18 cellular contexts compared by ENCODE assay signal in genomic region chr11:14582835-14583234, GRCh38.
A peak's percentile ranks its signal among the peaks of the same experiment; 100 is the strongest.
DNase-seq lines count a peak whose midpoint lies in the region; ATAC-seq and TF ChIP-seq lines count a peak whose summit lies in the region.
"Had no signal": no experiment of that assay in that cellular context is flagged by ENCODE, and none has a peak within 500 bp of the region (broad histone marks: within the 10 kb centered on the region; RNA-seq: fewer than 3 reads in every experiment).

No MANE protein-coding gene starts in this region.

- DNase-seq in CD4-positive, alpha-beta memory T cell: no peak
- DNase-seq in T-helper 17 cell: no peak
- DNase-seq in Right ventricle myocardium superior: no peak
- DNase-seq in naive thymus-derived CD4-positive, alpha-beta T cell: no peak
- DNase-seq in ACHN: no peak
- no peak for DNase-seq in activated CD4-positive, alpha-beta memory T cell treated with anti-CD3 and anti-CD28 coated beads for 36 hours
- no peak for DNase-seq in WERI-Rb-1
- DNase-seq: activated CD4-positive, alpha-beta T cell treated with anti-CD3 and anti-CD28 coated beads for 1 hour; activated effector memory CD4-positive, alpha-beta T cell treated with anti-CD3 and anti-CD28 coated beads, Interleukin-2, amount 50 U/mL, for 16 hours; COR-L47; effector memory CD4-positive, alpha-beta T cell; MM.1S; NCI-H187; NCI-H2227 treated with DMSO at 0.1 percent for 48 hours; T-helper 9 cell had no signal

- ATAC-seq in T-helper 17 cell (no peak), Right ventricle myocardium superior (ENCODE audit: poor library complexity) (peak; percentile 48), HG02870 (IDR thresholded peaks at IDR 0.05; ENCODE audit: unreplicated experiment) (no peak)
- ATAC-seq in naive thymus-derived CD4-positive, alpha-beta T cell: no peak

- peaks cover 21 to 30% of the 10 kb centered on the region in 2 donors for H3K36me3 Mint-ChIP-seq in CD4-positive, alpha-beta memory T cell
- H3K36me3 Mint-ChIP-seq in T-helper 17 cell (ENCODE audit: low read depth): peaks cover 5% of the 10 kb centered on the region
- peaks cover 18 to 65% (median 29%) of the 10 kb centered on the region in 5 donors for H3K36me3 Mint-ChIP-seq in naive thymus-derived CD4-positive, alpha-beta T cell
- H3K36me3 Mint-ChIP-seq in activated CD4-positive, alpha-beta memory T cell treated with anti-CD3 and anti-CD28 coated beads for 36 hours: peaks cover 27% of the 10 kb centered on the region

- in situ Hi-C loops in ACHN (cut with HindIII; ENCODE audit: low pct_ligation_motif_present, low pct_unique_long_range_greater_than_20kb, low sequenced_read_pairs): no loop called here

- peaks cover 33% of the 10 kb centered on the region for H3K4me1 ChIP-seq in CD4-positive, alpha-beta memory T cell (ENCODE audit: insufficient read depth, low read length)
- peaks cover 30 to 31% of the 10 kb centered on the region in 2 donors for H3K4me1 ChIP-seq in naive thymus-derived CD4-positive, alpha-beta T cell (ENCODE audit: control insufficient read depth in 2 of 2, insufficient read depth in 2 of 2, low read length in 2 of 2)

- peaks cover 46 to 70% (median 59%) of the 10 kb centered on the region in 4 donors for H3K4me1 Mint-ChIP-seq in CD4-positive, alpha-beta memory T cell
- peaks cover 30% of the 10 kb centered on the region for H3K4me1 Mint-ChIP-seq in T-helper 17 cell
- peaks cover 54 to 94% (median 77%) of the 10 kb centered on the region in 7 donors for H3K4me1 Mint-ChIP-seq in naive thymus-derived CD4-positive, alpha-beta T cell
- peaks cover 44% of the 10 kb centered on the region for H3K4me1 Mint-ChIP-seq in activated CD4-positive, alpha-beta memory T cell treated with anti-CD3 and anti-CD28 coated beads for 36 hours (ENCODE audit: low read depth)

- peak overlapping the region in 5 of 7 donors; percentile 70 to 94 (median 87) for H3K27ac Mint-ChIP-seq in CD4-positive, alpha-beta memory T cell
- H3K27ac Mint-ChIP-seq in T-helper 17 cell: peak overlapping the region; percentile 60
- H3K27ac Mint-ChIP-seq in naive thymus-derived CD4-positive, alpha-beta T cell: peak overlapping the region in 8 of 9 donors; percentile 20 to 95 (median 72)
- no peak overlapping the region for H3K27ac Mint-ChIP-seq in activated CD4-positive, alpha-beta memory T cell treated with anti-CD3 and anti-CD28 coated beads for 36 hours
- H3K27ac Mint-ChIP-seq: memory B cell had no signal

- H3K27me3 ChIP-seq in CD4-positive, alpha-beta memory T cell (ENCODE audit: insufficient read depth, low read length): no peaks in the 10 kb centered on the region
- H3K27me3 ChIP-seq in naive thymus-derived CD4-positive, alpha-beta T cell (ENCODE audit: control insufficient read depth in 2 of 2, insufficient read depth in 2 of 2, low read length in 2 of 2): no peaks in the 10 kb centered on the region
- no peaks in the 10 kb centered on the region for H3K27me3 ChIP-seq in WERI-Rb-1 (ENCODE audit: insufficient read depth, low read depth, severe bottlenecking)

- H3K9me3 Mint-ChIP-seq in CD4-positive, alpha-beta memory T cell: peaks cover 0 to 4% (median 0%) of the 10 kb centered on the region in 8 donors
- peaks cover 0 to 18% (median 4%) of the 10 kb centered on the region in 11 donors for H3K9me3 Mint-ChIP-seq in naive thymus-derived CD4-positive, alpha-beta T cell
- H3K9me3 Mint-ChIP-seq in activated CD4-positive, alpha-beta memory T cell treated with anti-CD3 and anti-CD28 coated beads for 36 hours: no peaks in the 10 kb centered on the region

- intact Hi-C loops in CD4-positive, alpha-beta memory T cell (cut with micrococcal nuclease): no loop called here
- intact Hi-C loops in Right ventricle myocardium superior (cut with DNase I): no loop called here
- intact Hi-C loops in naive thymus-derived CD4-positive, alpha-beta T cell (cut with micrococcal nuclease): no loop called here
- intact Hi-C loops in activated CD4-positive, alpha-beta memory T cell treated with anti-CD3 and anti-CD28 coated beads for 36 hours (cut with micrococcal nuclease): no loop called here

- H3K27me3 Mint-ChIP-seq in CD4-positive, alpha-beta memory T cell: no peaks in the 10 kb centered on the region
- H3K27me3 Mint-ChIP-seq in T-helper 17 cell: no peaks in the 10 kb centered on the region
- H3K27me3 Mint-ChIP-seq in naive thymus-derived CD4-positive, alpha-beta T cell: no peaks in the 10 kb centered on the region
- H3K27me3 Mint-ChIP-seq in activated CD4-positive, alpha-beta memory T cell treated with anti-CD3 and anti-CD28 coated beads for 36 hours: no peaks in the 10 kb centered on the region
- H3K27me3 Mint-ChIP-seq: memory B cell had no signal

- POLR2A ChIA-PET in CD4-positive, alpha-beta memory T cell (lab: Charles Lee; ENCODE audit: partially characterized antibody): interaction anchor here (1.9 to 10.4 kb wide), 2 partner anchors 53 to 61 kb away, joined by 7 to 168 read pairs; partner anchors contain the start of gene PDE3B
- POLR2A ChIA-PET in naive thymus-derived CD4-positive, alpha-beta T cell (lab: Charles Lee): interaction anchor here (1.1 kb wide), 1 partner anchor 62 kb away, joined by 4 read pairs; no protein-coding TSS in a partner anchor
- POLR2A ChIA-PET in activated CD4-positive, alpha-beta memory T cell treated with anti-CD3 and anti-CD28 coated beads for 36 hours (lab: Charles Lee): no interaction called here

- TF ChIP-seq CTCF in WERI-Rb-1 (IDR thresholded peaks at IDR 0.05; ENCODE audit: low read depth, low read length): no peak

- no peak overlapping the region for H3K4me3 ChIP-seq in CD4-positive, alpha-beta memory T cell (ENCODE audit: low read length in 2 of 2)
- H3K4me3 ChIP-seq in naive thymus-derived CD4-positive, alpha-beta T cell (ENCODE audit: low read length): no peak overlapping the region
- H3K4me3 ChIP-seq in WERI-Rb-1 (ENCODE audit: low read depth, low read length): no peak overlapping the region

- H3K9me3 ChIP-seq in CD4-positive, alpha-beta memory T cell (ENCODE audit: control insufficient read depth in 1 of 2, low read length in 2 of 2): no peaks in the 10 kb centered on the region
- H3K9me3 ChIP-seq in T-helper 17 cell (ENCODE audit: control insufficient read depth, low read length, poor library complexity, severe bottlenecking): no peaks in the 10 kb centered on the region
- no peaks in the 10 kb centered on the region for H3K9me3 ChIP-seq in naive thymus-derived CD4-positive, alpha-beta T cell (ENCODE audit: control insufficient read depth in 2 of 3, low read length in 3 of 3)
- H3K9me3 ChIP-seq in WERI-Rb-1 (ENCODE audit: severe bottlenecking): no peaks in the 10 kb centered on the region

- H3K36me3 ChIP-seq in CD4-positive, alpha-beta memory T cell (ENCODE audit: insufficient read depth, low read length): no peaks in the 10 kb centered on the region
- H3K36me3 ChIP-seq in naive thymus-derived CD4-positive, alpha-beta T cell (ENCODE audit: control insufficient read depth in 2 of 3, insufficient read depth in 3 of 3, low read length in 3 of 3): no peaks in the 10 kb centered on the region
- H3K36me3 ChIP-seq in WERI-Rb-1: no peaks in the 10 kb centered on the region

- CTCF ChIA-PET in CD4-positive, alpha-beta memory T cell (lab: Charles Lee; ENCODE audit: partially characterized antibody): interaction anchor here (0.9 to 1.0 kb wide), 2 partner anchors 40 to 325 kb away, joined by 3 read pairs; no protein-coding TSS in a partner anchor
- CTCF ChIA-PET in naive thymus-derived CD4-positive, alpha-beta T cell (lab: Charles Lee): no interaction called here
- CTCF ChIA-PET in activated CD4-positive, alpha-beta memory T cell treated with anti-CD3 and anti-CD28 coated beads for 36 hours (lab: Charles Lee): no interaction called here

- H3K27ac ChIP-seq in CD4-positive, alpha-beta memory T cell (ENCODE audit: low read depth, low read length): no peak overlapping the region
- H3K27ac ChIP-seq in naive thymus-derived CD4-positive, alpha-beta T cell (ENCODE audit: low read depth, low read length): no peak overlapping the region
- H3K27ac ChIP-seq in WERI-Rb-1: no peak overlapping the region

- no peak overlapping the region for H3K4me3 Mint-ChIP-seq in CD4-positive, alpha-beta memory T cell
- H3K4me3 Mint-ChIP-seq in T-helper 17 cell: no peak overlapping the region
- H3K4me3 Mint-ChIP-seq in naive thymus-derived CD4-positive, alpha-beta T cell: peak overlapping the region in 2 of 10 donors; percentile 6 to 32
- H3K4me3 Mint-ChIP-seq in activated CD4-positive, alpha-beta memory T cell treated with anti-CD3 and anti-CD28 coated beads for 36 hours: no peak overlapping the region
- H3K4me3 Mint-ChIP-seq: memory B cell, neural crest cell had no signal
